Comparison of ENCODE assay signal across 6 cellular contexts in the genomic region with DNA sequence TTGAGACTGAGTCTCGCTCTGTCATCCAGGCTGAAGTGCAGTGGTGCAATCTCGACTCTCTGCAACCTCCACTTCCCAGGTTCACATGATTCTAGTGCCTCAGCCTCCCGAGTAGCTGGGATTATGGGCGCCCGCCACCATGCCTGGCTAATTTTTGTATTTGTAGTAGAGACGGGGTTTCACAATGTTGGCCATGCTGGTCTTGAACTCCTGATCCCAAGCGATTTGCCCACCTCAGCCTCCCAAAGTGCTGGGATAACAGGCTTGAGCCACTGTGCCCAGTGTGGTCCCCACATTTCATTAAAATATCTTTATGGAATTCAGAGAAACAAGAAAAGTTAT. TPM values are rescaled to one million over a fixed set of nuclear protein-coding genes. Genes with fewer than 3 reads are reported as not detected.
DNase-seq lines count a peak whose midpoint lies in the region; FAIRE-seq and TF ChIP-seq lines count a peak whose summit lies in the region.
"Not testable (repeated sequence)": the region's sequence is repeated elsewhere in the genome, so short reads cannot be mapped to it uniquely, and the experiment has no call there.

No MANE protein-coding gene starts in this region.

- intact Hi-C loops in cardiac septum (cut with DNase I); kidney (cut with DNase I); posterior vena cava (cut with DNase I); stomach (cut with DNase I; ENCODE audit: low total_unique reads): not testable (repeated sequence)

- H3K27ac ChIP-seq in RWPE1: peak overlapping the region; percentile 33
- not testable (repeated sequence) for H3K27ac ChIP-seq in kidney (ENCODE audit: low read depth in 2 of 2, low read length in 2 of 2); stomach

- H3K36me3 ChIP-seq in kidney (ENCODE audit: control insufficient read depth in 1 of 2, insufficient read depth in 2 of 2, low read length in 2 of 2); stomach: not testable (repeated sequence)

- H3K9me3 ChIP-seq in kidney (ENCODE audit: control insufficient read depth in 1 of 2, low read length in 2 of 2); stomach: not testable (repeated sequence)

- CTCF ChIA-PET in RWPE1 (lab: Yijun Ruan, JAX): not testable (repeated sequence)

- H3K27me3 ChIP-seq in stomach: not testable (repeated sequence)

- POLR2A ChIA-PET in RWPE1 (lab: Yijun Ruan, JAX; ENCODE audit: low non-redundant PET): not testable (repeated sequence)

- not testable (repeated sequence) for TF ChIP-seq EP300 in stomach (IDR thresholded peaks at IDR 0.05)

- not testable (repeated sequence) for FAIRE-seq in kidney (lab: Jason Lieb, UNC)

- peaks cover 11 to 13% of the 10 kb centered on the region in 2 donors for H3K4me1 ChIP-seq in kidney (ENCODE audit: control insufficient read depth in 1 of 2, insufficient read depth in 1 of 2, low read depth in 1 of 2, low read length in 2 of 2)
- peaks cover 7 to 31% (median 22%) of the 10 kb centered on the region in 4 donors for H3K4me1 ChIP-seq in stomach

- not testable (repeated sequence) for H3K9ac ChIP-seq in kidney (ENCODE audit: low read length in 2 of 2)

- not testable (repeated sequence) for DNase-seq in RWPE1 (ENCODE audit: low spot score)
- DNase-seq in activated CD8-positive, alpha-beta memory T cell treated with anti-CD3 and anti-CD28 coated beads, Interleukin-2, amount 50 U/mL, for 48 hours: peak; percentile 10
- DNase-seq in cardiac septum (ENCODE audit: low spot score) (peak; percentile 47), kidney (peak; percentile 22), posterior vena cava (ENCODE audit: low spot score) (peak; percentile 50), stomach (peak; percentile 23)

- not testable (repeated sequence) for TF ChIP-seq CTCF in RWPE1 (conservative IDR thresholded peaks at IDR 0.05; ENCODE audit: low read depth); kidney (IDR thresholded peaks at IDR 0.05; ENCODE audit: borderline replicate concordance, extremely low read depth, insufficient read depth); stomach (IDR thresholded peaks at IDR 0.05)

- not testable (repeated sequence) for TF ChIP-seq POLR2A in stomach (IDR thresholded peaks at IDR 0.05)

- H3K4me3 ChIP-seq in kidney (ENCODE audit: low read length in 2 of 2); stomach: not testable (repeated sequence)

- 93 to 96% (median 95%) methylated on average over 7 of the region's 7 CpGs for WGBS in stomach, 5 donors

RNA-seq across cellular contexts. Expression of gene SSR1, which starts 47.6 kb away (rescaled TPM):
- total RNA-seq in cardiac septum (61.8 TPM), kidney (163 TPM), posterior vena cava (100 to 1,000 TPM; 124 to 133 TPM), stomach (10 to 100 TPM; 29.8 to 62.4 (median 40.3) TPM)
- polyA plus RNA-seq in kidney (ENCODE audit: insufficient read depth, low read depth, low replicate concordance) (40.4 TPM), stomach (10 to 100 TPM; 11.6 to 21.0 (median 18.0) TPM)
